In the genomic region with DNA sequence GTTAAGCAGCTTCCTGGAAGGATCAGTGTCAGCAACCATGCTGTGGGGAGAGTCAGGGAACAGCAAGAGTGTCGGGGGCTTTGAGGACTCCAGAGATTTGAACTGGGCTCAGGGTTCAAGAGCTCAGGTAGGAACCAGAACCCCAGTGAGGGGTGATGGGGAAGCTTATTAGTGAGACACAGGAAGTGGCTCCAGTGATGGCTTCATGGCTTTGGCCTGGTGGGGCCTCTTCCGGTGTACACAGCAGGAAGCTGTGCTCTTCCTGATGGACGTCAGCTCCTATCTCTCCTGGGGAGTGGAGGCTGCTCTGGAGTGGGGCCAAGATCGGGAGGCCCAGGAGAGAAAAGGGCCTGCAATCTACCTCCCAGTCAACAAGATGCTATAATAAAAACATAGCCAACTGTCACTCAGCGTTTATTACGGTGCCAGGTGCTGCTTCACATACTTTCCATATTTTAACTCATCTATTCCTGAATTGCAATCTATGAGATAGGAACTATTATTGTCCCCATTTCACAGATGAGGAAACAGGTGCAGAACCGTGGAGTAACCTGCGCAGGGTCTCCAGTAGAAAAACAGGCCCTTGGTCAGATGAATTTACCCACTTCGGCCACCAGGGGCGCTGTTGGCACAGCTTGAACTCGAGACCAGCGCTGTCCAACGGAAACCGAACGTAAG, we compare ENCODE assay signal across 1 cellular context.
TF ChIP-seq lines count a peak whose summit lies in the region.

No MANE protein-coding gene starts in this region.

TF ChIP-seq in HepG2, 621 proteins besides CTCF, POLR2A, EP300 and RAD21 (continued from another document):
- TF ChIP-seq ZBTB40 (IDR thresholded peaks at IDR 0.05) (peak; percentile 39; the same call in 1 of the 2 replicates), ZBTB40 (CRISPR knock-in tag; IDR thresholded peaks at IDR 0.05) (no peak), NFYC (CRISPR knock-in tag; IDR thresholded peaks at IDR 0.05) (no peak), ZIK1 (CRISPR knock-in tag; IDR thresholded peaks at IDR 0.05; ENCODE audit: borderline replicate concordance, low read depth) (no peak), ZNF761 (CRISPR knock-in tag; conservative IDR thresholded peaks at IDR 0.05) (no peak), REST (IDR thresholded peaks at IDR 0.05; ENCODE audit: borderline replicate concordance in 1 of 2, low read depth in 1 of 2, low read length in 2 of 2) (peak; percentile 2 to 79), ZNF253 (CRISPR knock-in tag; IDR thresholded peaks at IDR 0.05; ENCODE audit: borderline replicate concordance) (no peak)
- TF ChIP-seq, protein P1, sequence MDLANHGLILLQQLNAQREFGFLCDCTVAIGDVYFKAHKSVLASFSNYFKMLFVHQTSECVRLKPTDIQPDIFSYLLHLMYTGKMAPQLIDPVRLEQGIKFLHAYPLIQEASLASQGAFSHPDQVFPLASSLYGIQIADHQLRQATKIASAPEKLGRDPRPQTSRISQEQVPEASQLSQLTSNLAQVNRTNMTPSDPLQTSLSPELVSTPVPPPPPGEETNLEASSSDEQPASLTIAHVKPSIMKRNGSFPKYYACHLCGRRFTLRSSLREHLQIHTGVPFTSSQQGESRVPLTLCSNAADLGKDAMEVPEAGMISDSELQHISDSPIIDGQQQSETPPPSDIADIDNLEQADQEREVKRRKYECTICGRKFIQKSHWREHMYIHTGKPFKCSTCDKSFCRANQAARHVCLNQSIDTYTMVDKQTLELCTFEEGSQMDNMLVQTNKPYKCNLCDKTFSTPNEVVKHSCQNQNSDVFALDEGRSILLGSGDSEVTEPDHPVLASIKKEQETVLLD (CRISPR knock-in tag; IDR thresholded peaks at IDR 0.05; ENCODE audit: low read depth): no peak
TF ChIP-seq in HepG2: peak in this region for 43.
